8 cellular contexts compared by ENCODE assay signal in genomic region chr19:4337906-4338440, GRCh38.
DNase-seq lines count a peak whose midpoint lies in the region; ATAC-seq lines count a peak whose summit lies in the region.

No MANE protein-coding gene starts in this region.

- peaks cover 3% of the 10 kb centered on the region; the same call in 1 of the 2 replicates for H3K4me1 ChIP-seq in iPS DF 6.9 (ENCODE audit: control insufficient read depth, insufficient read depth, low read length)

- H3K4me1 Mint-ChIP-seq in T-helper 1 cell treated with Interleukin-12 subunit alpha and Interleukin-12 subunit beta and Interleukin-4 antibody, amounts not matched to agents 30 μg/mL and 1 μg/mL, for 36 hours (ENCODE audit: low read depth): peaks cover 19% of the 10 kb centered on the region
- peaks cover 21 to 30% of the 10 kb centered on the region in 2 donors for H3K4me1 Mint-ChIP-seq in stimulated activated naive B cell treated with anti-CD40 and anti-IgM and Interleukin-4, amounts not matched to agents 10 μg/mL and 1 μg/mL and 100 μg/mL, for 72 hours

- H3K9me3 ChIP-seq in iPS DF 6.9 (ENCODE audit: control insufficient read depth, insufficient read depth, low read length): no peaks in the 10 kb centered on the region

- H3K27me3 ChIP-seq in iPS DF 6.9 (ENCODE audit: control insufficient read depth, insufficient read depth, low read length): no peaks in the 10 kb centered on the region

- H3K36me3 ChIP-seq in iPS DF 6.9 (ENCODE audit: control insufficient read depth, insufficient read depth, low read length): no peaks in the 10 kb centered on the region

- no CpG with 5 or more reads among the region's 14 CpGs for WGBS in iPS DF 6.9 (ENCODE audit: insufficient coverage, insufficient read length)

- peak overlapping the region; percentile 92 for H3K27ac Mint-ChIP-seq in T-helper 1 cell treated with Interleukin-12 subunit alpha and Interleukin-12 subunit beta and Interleukin-4 antibody, amounts not matched to agents 30 μg/mL and 1 μg/mL, for 36 hours
- peak overlapping the region; percentile 95 for H3K27ac Mint-ChIP-seq in stimulated activated naive B cell treated with anti-CD40 and anti-IgM and Interleukin-4, amounts not matched to agents 10 μg/mL and 1 μg/mL and 100 μg/mL, for 72 hours

- no peak overlapping the region for H3K27ac ChIP-seq in iPS DF 6.9 (ENCODE audit: low read length)

- no peak for ATAC-seq in stimulated activated naive B cell treated with anti-CD40 and anti-IgM and Interleukin-4, amounts not matched to agents 10 μg/mL and 1 μg/mL and 100 μg/mL, for 72 hours (replicated peaks)
- no peak for ATAC-seq in HG02588 (IDR thresholded peaks at IDR 0.05; ENCODE audit: unreplicated experiment)
- ATAC-seq in HG02623 (IDR thresholded peaks at IDR 0.05; ENCODE audit: unreplicated experiment): no peak

- peak overlapping the region; percentile 21; the same call in 1 of the 2 replicates for H3K4me3 ChIP-seq in iPS DF 6.9 (ENCODE audit: low read length)

- peak overlapping the region; percentile 88 for H3K4me3 Mint-ChIP-seq in T-helper 1 cell treated with Interleukin-12 subunit alpha and Interleukin-12 subunit beta and Interleukin-4 antibody, amounts not matched to agents 30 μg/mL and 1 μg/mL, for 36 hours
- peak overlapping the region; percentile 86 to 91 for H3K4me3 Mint-ChIP-seq in stimulated activated naive B cell treated with anti-CD40 and anti-IgM and Interleukin-4, amounts not matched to agents 10 μg/mL and 1 μg/mL and 100 μg/mL, for 72 hours

- H3K36me3 Mint-ChIP-seq in T-helper 1 cell treated with Interleukin-12 subunit alpha and Interleukin-12 subunit beta and Interleukin-4 antibody, amounts not matched to agents 30 μg/mL and 1 μg/mL, for 36 hours (ENCODE audit: low read depth): peaks cover 9% of the 10 kb centered on the region
- peaks cover 8 to 19% of the 10 kb centered on the region in 2 donors for H3K36me3 Mint-ChIP-seq in stimulated activated naive B cell treated with anti-CD40 and anti-IgM and Interleukin-4, amounts not matched to agents 10 μg/mL and 1 μg/mL and 100 μg/mL, for 72 hours

- DNase-seq in T-helper 1 cell (no peak), iPS DF 6.9 (ENCODE audit: low read depth, low spot score) (no peak), COR-L47 (lab: John Stamatoyannopoulos, UW) (no peak)
- DNase-seq in activated T-cell treated with anti-CD3 and anti-CD28 coated beads, Interleukin-2, amount 50 U/mL, for 48 hours: peak; percentile 41 to 46
- no peak for DNase-seq in stimulated activated naive B cell treated with anti-CD40 and anti-IgM and Interleukin-4, amounts not matched to agents 10 μg/mL and 1 μg/mL and 100 μg/mL, for 72 hours

- H3K27me3 Mint-ChIP-seq in T-helper 1 cell treated with Interleukin-12 subunit alpha and Interleukin-12 subunit beta and Interleukin-4 antibody, amounts not matched to agents 30 μg/mL and 1 μg/mL, for 36 hours (ENCODE audit: low read depth): no peaks in the 10 kb centered on the region
- H3K27me3 Mint-ChIP-seq in stimulated activated naive B cell treated with anti-CD40 and anti-IgM and Interleukin-4, amounts not matched to agents 10 μg/mL and 1 μg/mL and 100 μg/mL, for 72 hours: no peaks in the 10 kb centered on the region

- H3K9me3 Mint-ChIP-seq in T-helper 1 cell treated with Interleukin-12 subunit alpha and Interleukin-12 subunit beta and Interleukin-4 antibody, amounts not matched to agents 30 μg/mL and 1 μg/mL, for 36 hours: peaks cover 14% of the 10 kb centered on the region
- H3K9me3 Mint-ChIP-seq in stimulated activated naive B cell treated with anti-CD40 and anti-IgM and Interleukin-4, amounts not matched to agents 10 μg/mL and 1 μg/mL and 100 μg/mL, for 72 hours: peaks cover 11 to 14% of the 10 kb centered on the region in 2 donors

Comparison
In these comparisons a context has a peak if more than half of its experiments do, and no peak if none do; other contexts are left out.
1. DNase-seq: peak in activated T-cell treated with anti-CD3 and anti-CD28 coated beads, Interleukin-2, amount 50 U/mL, for 48 hours (2 of 2); none in T-helper 1 cell (0 of 5), iPS DF 6.9 (single experiment), stimulated activated naive B cell treated with anti-CD40 and anti-IgM and Interleukin-4, amounts not matched to agents 10 μg/mL and 1 μg/mL and 100 μg/mL, for 72 hours (single experiment) and COR-L47 (single experiment).